ENCODE assay signal across 15 cellular contexts in the genomic region with DNA sequence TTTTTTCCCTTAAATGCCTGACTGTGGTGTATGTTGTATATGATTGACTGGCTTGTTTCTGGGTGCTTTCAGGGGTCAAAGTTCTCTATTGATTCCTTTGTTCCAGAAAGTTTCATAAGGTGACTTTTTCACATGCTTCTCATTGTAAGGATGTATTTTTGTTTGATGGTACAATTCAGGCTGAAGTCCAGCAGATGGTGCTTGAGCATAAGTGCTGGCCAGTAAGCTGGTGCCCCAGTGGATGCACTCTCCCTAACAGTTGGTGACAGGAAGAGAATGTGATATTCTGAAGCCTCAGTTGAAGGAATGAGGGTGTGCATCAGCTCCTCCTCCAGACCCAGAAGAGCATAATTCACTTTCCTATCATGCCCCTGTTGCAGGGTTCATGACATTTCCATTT.
DNase-seq lines count a peak whose midpoint lies in the region; ATAC-seq, FAIRE-seq and TF ChIP-seq lines count a peak whose summit lies in the region.
"Had no signal": no experiment of that assay in that cellular context is flagged by ENCODE, and none has a peak within 500 bp of the region (broad histone marks: within the 10 kb centered on the region; RNA-seq: fewer than 3 reads in every experiment).

No MANE protein-coding gene starts in this region.

- H3K27me3 ChIP-seq in HAP-1 (ENCODE audit: low read depth) (no peaks in the 10 kb centered on the region), HepG2 (ENCODE audit: control insufficient read depth in 1 of 2, insufficient read depth in 2 of 2, low read length in 2 of 2) (no peaks in the 10 kb centered on the region)
- H3K27me3 ChIP-seq: ascending aorta had no signal

- no peak for TF ChIP-seq POLR2A in HepG2 (IDR thresholded peaks at IDR 0.05; ENCODE audit: insufficient read depth in 1 of 2, low read depth in 2 of 2, low read length in 2 of 2)

- DNase-seq in HAP-1 (ENCODE audit: low spot score in 2 of 2) (peak; percentile 25 to 30), RPMI7951 (ENCODE audit: low read depth) (peak; percentile 30), HepG2 (ENCODE audit: low spot score) (peak; percentile 0), AML-193 (lab: John Stamatoyannopoulos, UW) (no peak)
- DNase-seq: GF-D8; NCI-H1694; right cardiac atrium; stimulated activated CD4-positive, alpha-beta T cell treated with anti-CD3 and anti-CD28 coated beads, Interleukin-4, amount 100 ng/mL, for 24 hours had no signal

- no peaks in the 10 kb centered on the region for H4K20me1 ChIP-seq in HepG2 (ENCODE audit: insufficient read depth, low read length)

- TF ChIP-seq EP300 in HepG2 (IDR thresholded peaks at IDR 0.05; ENCODE audit: low read depth in 2 of 2, low read length in 2 of 2) (no peak), HepG2 (CRISPR knock-in tag; IDR thresholded peaks at IDR 0.05; ENCODE audit: borderline replicate concordance) (no peak)

- peak; percentile 51; the same call in 1 of the 3 replicates for ATAC-seq in HepG2
- ATAC-seq in GM21737 (IDR thresholded peaks at IDR 0.05; ENCODE audit: unreplicated experiment), result no peak
- ATAC-seq in HG03108 (IDR thresholded peaks at IDR 0.05; ENCODE audit: unreplicated experiment), result no peak
- ATAC-seq in GM18873 (IDR thresholded peaks at IDR 0.05; ENCODE audit: low FRiP score, unreplicated experiment), result no peak
- ATAC-seq: right cardiac atrium; stimulated activated memory B cell treated with anti-CD40 and anti-IgM and Interleukin-4, amounts not matched to agents 10 μg/mL and 1 μg/mL and 100 μg/mL, for 72 hours had no signal

- H3K4me2 ChIP-seq in HepG2 (ENCODE audit: low read depth, low read length), result no peak overlapping the region

- BruUV-seq in HepG2 (replicated peaks; lab: Mats Ljungman, UMichigan), result no TSS peak

- no peaks in the 10 kb centered on the region for H3K79me2 ChIP-seq in HepG2 (ENCODE audit: insufficient read depth, low read length)

- no peak overlapping the region for H3K4me3 ChIP-seq in HAP-1
- H3K4me3 ChIP-seq in HepG2 (replicated peaks in 1 of 3; ENCODE audit: insufficient read depth in 1 of 3, low read depth in 2 of 3, low read length in 3 of 3), result no peak overlapping the region
- H3K4me3 ChIP-seq: ascending aorta had no signal

- CTCF ChIA-PET in HepG2 (lab: Yijun Ruan, JAX; ENCODE audit: low intra/inter-chr PET ratio, low total read pairs), result no interaction called here

- TF ChIP-seq RAD21 in HepG2 (CRISPR knock-in tag; IDR thresholded peaks at IDR 0.05), result no peak

- in situ Hi-C loops in HAP-1 (cut with MboI; ENCODE audit: low sequenced_read_pairs), result no loop called here
- in situ Hi-C loops in HepG2 (cut with HindIII; ENCODE audit: extremely low pct_ligation_motif_present, low pct_unique_long_range_greater_than_20kb), result no loop called here

- POLR2A ChIA-PET in HepG2 (lab: Yijun Ruan, JAX), result no interaction called here

- H3K36me3 ChIP-seq in HAP-1 (replicated peaks) (no peaks in the 10 kb centered on the region), HepG2 (replicated peaks in 1 of 2; ENCODE audit: control insufficient read depth in 1 of 2, insufficient read depth in 2 of 2, low read length in 2 of 2) (no peaks in the 10 kb centered on the region)
- H3K36me3 ChIP-seq: ascending aorta had no signal

- TF ChIP-seq CTCF in C4-2B (conservative IDR thresholded peaks at IDR 0.05), result peak; percentile 11; the same call in 1 of the 2 replicates
- no peak for TF ChIP-seq CTCF in HepG2 (CRISPR knock-in tag; IDR thresholded peaks at IDR 0.05)

- H2AFZ ChIP-seq in HepG2 (ENCODE audit: low read length), result no peak overlapping the region

- intact Hi-C loops in HepG2 (cut with micrococcal nuclease; ENCODE audit: unreplicated experiment), result no loop called here

- H3K4me1 ChIP-seq in HAP-1, result no peaks in the 10 kb centered on the region
- no peaks in the 10 kb centered on the region for H3K4me1 ChIP-seq in HepG2 (ENCODE audit: insufficient read depth, low read length)
- H3K4me1 ChIP-seq: ascending aorta had no signal

- H3K9ac ChIP-seq in HepG2 (ENCODE audit: insufficient read depth, low read depth, low read length), result no peak overlapping the region

- H3K27ac ChIP-seq in C4-2B (no peak overlapping the region), HepG2 (ENCODE audit: extremely low read length, insufficient read depth, low read length) (no peak overlapping the region)
- H3K27ac ChIP-seq: ascending aorta had no signal

- FAIRE-seq in HepG2 (lab: Jason Lieb, UNC), result no peak
- FAIRE-seq: keratinocyte had no signal

- H3K9me3 ChIP-seq in HAP-1 (no peaks in the 10 kb centered on the region), HepG2 (ENCODE audit: low read length) (peaks cover 72% of the 10 kb centered on the region)
- H3K9me3 ChIP-seq: ascending aorta had no signal

TF ChIP-seq in HepG2, 621 proteins besides CTCF, POLR2A, EP300 and RAD21:
- TF ChIP-seq ZC3H4 (CRISPR knock-in tag; IDR thresholded peaks at IDR 0.05; ENCODE audit: borderline replicate concordance), result no peak
- no peak for TF ChIP-seq HES4 (CRISPR knock-in tag; IDR thresholded peaks at IDR 0.05; ENCODE audit: borderline replicate concordance)
- TF ChIP-seq STAG1 (CRISPR knock-in tag; IDR thresholded peaks at IDR 0.05), result peak; percentile 49

Comparison
In these comparisons a context has a peak if more than half of its experiments do, and no peak if none do; other contexts are left out.
1. DNase-seq: peak in HAP-1 (2 of 2), RPMI7951 (single experiment) and HepG2 (single experiment); none in AML-193 (0 of 2).